In genomic region chr1:210236840-210237409, GRCh38 we compare ENCODE assay signal across 1 cellular context.
A peak's percentile ranks its signal among the peaks of the same experiment; 100 is the strongest.
TF ChIP-seq lines count a peak whose summit lies in the region.

No MANE protein-coding gene starts in this region.

TF ChIP-seq in HEK293, 187 proteins besides CTCF, POLR2A, EP300 and RAD21 (continued from another document and continues in another):
- TF ChIP-seq ZNF660 (tag by site-specific recombination; IDR thresholded peaks at IDR 0.05) (no peak), ZNF404 (tag by site-specific recombination; IDR thresholded peaks at IDR 0.05) (no peak), ZNF2 (tag by site-specific recombination; IDR thresholded peaks at IDR 0.05) (no peak), ZXDB (tag by site-specific recombination; IDR thresholded peaks at IDR 0.05) (0 out of 2 replicates have a peak, but pooled peaks have one; percentile 13), IKZF3 (tag by site-specific recombination; IDR thresholded peaks at IDR 0.05) (no peak), ZNF280D (tag by site-specific recombination; IDR thresholded peaks at IDR 0.05) (no peak), HOXC10 (CRISPR knock-in tag; IDR thresholded peaks at IDR 0.05) (no peak), ZNF175 (tag by site-specific recombination; IDR thresholded peaks at IDR 0.05) (no peak), ZNF416 (tag by site-specific recombination; IDR thresholded peaks at IDR 0.05) (no peak), ZNF639 (tag by site-specific recombination; IDR thresholded peaks at IDR 0.05) (no peak), ZNF747 (tag by site-specific recombination; IDR thresholded peaks at IDR 0.05) (no peak), ZNF658 (tag by site-specific recombination; IDR thresholded peaks at IDR 0.05) (no peak), ZNF157 (tag by site-specific recombination; IDR thresholded peaks at IDR 0.05) (no peak), ZNF398 (tag by site-specific recombination; IDR thresholded peaks at IDR 0.05) (no peak), ZNF211 (tag by site-specific recombination; IDR thresholded peaks at IDR 0.05; ENCODE audit: low read depth) (no peak), ZBTB49 (tag by site-specific recombination; IDR thresholded peaks at IDR 0.05; ENCODE audit: low read depth) (no peak), ZNF670 (tag by site-specific recombination; IDR thresholded peaks at IDR 0.05; ENCODE audit: low read depth) (no peak), ZSCAN30 (tag by site-specific recombination; IDR thresholded peaks at IDR 0.05) (peak; percentile 85), KLF16 (tag by site-specific recombination; IDR thresholded peaks at IDR 0.05) (no peak), ZNF146 (tag by site-specific recombination; IDR thresholded peaks at IDR 0.05) (no peak), ZNF561 (tag by site-specific recombination; IDR thresholded peaks at IDR 0.05; ENCODE audit: borderline replicate concordance) (0 out of 2 replicates have a peak, but pooled peaks have one; percentile 2), ZFP41 (tag by site-specific recombination; IDR thresholded peaks at IDR 0.05; ENCODE audit: borderline replicate concordance) (no peak), ZNF529 (tag by site-specific recombination; IDR thresholded peaks at IDR 0.05; ENCODE audit: insufficient replicate concordance) (no peak), ZBTB26 (tag by site-specific recombination; optimal IDR thresholded peaks at IDR 0.05) (no peak), ATF2 (tag by site-specific recombination; IDR thresholded peaks at IDR 0.05; ENCODE audit: low read depth) (no peak), ZNF76 (tag by site-specific recombination; IDR thresholded peaks at IDR 0.05; ENCODE audit: borderline replicate concordance, low read depth) (no peak), ZNF677 (tag by site-specific recombination; IDR thresholded peaks at IDR 0.05) (no peak), ZNF624 (tag by site-specific recombination; IDR thresholded peaks at IDR 0.05) (no peak), FEZF1 (tag by site-specific recombination; IDR thresholded peaks at IDR 0.05) (no peak), ZNF239 (tag by site-specific recombination; IDR thresholded peaks at IDR 0.05) (no peak), KLF17 (tag by site-specific recombination; IDR thresholded peaks at IDR 0.05) (peak; percentile 13; the same call in 1 of the 2 replicates), TRIM28 (IDR thresholded peaks at IDR 0.05; ENCODE audit: borderline replicate concordance, low read length) (no peak; the same call in 1 of the 2 replicates), ZNF248 (tag by site-specific recombination; IDR thresholded peaks at IDR 0.05) (no peak), ZNF776 (tag by site-specific recombination; IDR thresholded peaks at IDR 0.05; ENCODE audit: borderline replicate concordance) (no peak), ZNF19 (tag by site-specific recombination; IDR thresholded peaks at IDR 0.05; ENCODE audit: low read depth) (no peak), ZNF169 (tag by site-specific recombination; IDR thresholded peaks at IDR 0.05) (no peak), ZNF302 (tag by site-specific recombination; IDR thresholded peaks at IDR 0.05; ENCODE audit: low read depth) (no peak), ZNF510 (tag by site-specific recombination; IDR thresholded peaks at IDR 0.05; ENCODE audit: insufficient replicate concordance) (no peak), ZBTB44 (tag by site-specific recombination; IDR thresholded peaks at IDR 0.05) (peak; percentile 37; the same call in 1 of the 2 replicates), MEIS1 (CRISPR knock-in tag; IDR thresholded peaks at IDR 0.05; ENCODE audit: borderline replicate concordance) (no peak), GLI2 (tag by site-specific recombination; IDR thresholded peaks at IDR 0.05; ENCODE audit: borderline replicate concordance, low read depth) (no peak), ZNF148 (tag by site-specific recombination; IDR thresholded peaks at IDR 0.05; ENCODE audit: borderline replicate concordance) (no peak), ZSCAN4 (tag by site-specific recombination; IDR thresholded peaks at IDR 0.05) (no peak)
- TF ChIP-seq, protein P1, sequence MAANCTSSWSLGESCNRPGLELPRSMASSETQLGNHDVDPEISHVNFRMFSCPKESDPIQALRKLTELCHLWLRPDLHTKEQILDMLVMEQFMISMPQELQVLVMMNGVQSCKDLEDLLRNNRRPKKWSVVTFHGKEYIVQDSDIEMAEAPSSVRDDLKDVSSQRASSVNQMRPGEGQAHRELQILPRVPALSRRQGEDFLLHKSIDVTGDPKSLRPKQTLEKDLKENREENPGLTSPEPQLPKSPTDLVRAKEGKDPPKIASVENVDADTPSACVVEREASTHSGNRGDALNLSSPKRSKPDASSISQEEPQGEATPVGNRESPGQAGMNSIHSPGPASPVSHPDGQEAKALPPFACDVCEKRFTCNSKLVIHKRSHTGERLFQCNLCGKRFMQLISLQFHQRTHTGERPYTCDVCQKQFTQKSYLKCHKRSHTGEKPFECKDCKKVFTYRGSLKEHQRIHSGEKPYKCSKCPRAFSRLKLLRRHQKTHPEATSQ (tag by site-specific recombination; IDR thresholded peaks at IDR 0.05) = no peak
